In the genomic region with DNA sequence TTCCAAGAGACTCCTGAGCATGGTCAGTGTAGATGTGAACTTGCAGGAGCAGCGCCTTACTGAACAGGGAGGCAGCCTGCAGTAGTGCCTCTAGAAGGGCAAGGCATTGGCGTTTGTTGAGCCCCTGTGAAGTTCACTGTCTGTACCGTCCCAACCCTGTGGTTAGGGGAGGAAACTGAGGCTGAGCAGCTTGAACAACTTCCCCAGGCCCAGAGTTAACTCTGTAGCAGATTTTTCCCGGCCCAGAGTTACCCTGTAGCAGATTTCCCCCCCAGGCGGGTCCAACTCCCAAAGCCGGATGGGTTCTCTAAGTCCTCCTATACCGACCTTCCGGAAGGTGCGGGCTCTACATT, we compare ENCODE assay signal across 2 cellular contexts.
TF ChIP-seq lines count a peak whose summit lies in the region.

No MANE protein-coding gene starts in this region.

TF ChIP-seq in H1, 55 proteins besides CTCF, POLR2A, EP300 and RAD21:
- TF ChIP-seq, protein P1, sequence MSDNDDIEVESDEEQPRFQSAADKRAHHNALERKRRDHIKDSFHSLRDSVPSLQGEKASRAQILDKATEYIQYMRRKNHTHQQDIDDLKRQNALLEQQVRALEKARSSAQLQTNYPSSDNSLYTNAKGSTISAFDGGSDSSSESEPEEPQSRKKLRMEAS (IDR thresholded peaks at IDR 0.05), result no peak
- TF ChIP-seq ZNF274 (IDR thresholded peaks at IDR 0.05; ENCODE audit: borderline replicate concordance, extremely low read depth, low read length) (no peak), TAF1 (IDR thresholded peaks at IDR 0.05; ENCODE audit: low read depth, low read length) (no peak), TCF12 (IDR thresholded peaks at IDR 0.05; ENCODE audit: low read depth, low read length) (no peak), CHD1 (IDR thresholded peaks at IDR 0.05; ENCODE audit: low read depth, low read length) (no peak), EGR1 (IDR thresholded peaks at IDR 0.05; ENCODE audit: borderline replicate concordance, low read depth, low read length) (no peak), TEAD4 (IDR thresholded peaks at IDR 0.05; ENCODE audit: low read depth, low read length) (no peak), TBP (IDR thresholded peaks at IDR 0.05; ENCODE audit: low read depth, low read length) (no peak), MAFK (IDR thresholded peaks at IDR 0.05; ENCODE audit: low read depth, low read length) (no peak), FOSL1 (IDR thresholded peaks at IDR 0.05; ENCODE audit: insufficient read depth, low read depth, low read length) (no peak), POU5F1 (IDR thresholded peaks at IDR 0.05; ENCODE audit: low read depth, low read length) (no peak)
- TF ChIP-seq, protein P2, sequence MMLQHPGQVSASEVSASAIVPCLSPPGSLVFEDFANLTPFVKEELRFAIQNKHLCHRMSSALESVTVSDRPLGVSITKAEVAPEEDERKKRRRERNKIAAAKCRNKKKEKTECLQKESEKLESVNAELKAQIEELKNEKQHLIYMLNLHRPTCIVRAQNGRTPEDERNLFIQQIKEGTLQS (IDR thresholded peaks at IDR 0.05; ENCODE audit: insufficient read depth, low read depth, low read length), result no peak

TF ChIP-seq in neural cell, 6 proteins besides CTCF, POLR2A, EP300 and RAD21:
- TF ChIP-seq EZH2 (IDR thresholded peaks at IDR 0.05; ENCODE audit: borderline replicate concordance, insufficient read depth, low read length, poor library complexity, severe bottlenecking) (peak; percentile 24), POLR2AphosphoS5 (IDR thresholded peaks at IDR 0.05) (no peak), TAF1 (IDR thresholded peaks at IDR 0.05; ENCODE audit: low read depth) (no peak)
TF ChIP-seq in neural cell: peak in this region for 1.
